ENCODE assay signal across 1 cellular context in the genomic region with DNA sequence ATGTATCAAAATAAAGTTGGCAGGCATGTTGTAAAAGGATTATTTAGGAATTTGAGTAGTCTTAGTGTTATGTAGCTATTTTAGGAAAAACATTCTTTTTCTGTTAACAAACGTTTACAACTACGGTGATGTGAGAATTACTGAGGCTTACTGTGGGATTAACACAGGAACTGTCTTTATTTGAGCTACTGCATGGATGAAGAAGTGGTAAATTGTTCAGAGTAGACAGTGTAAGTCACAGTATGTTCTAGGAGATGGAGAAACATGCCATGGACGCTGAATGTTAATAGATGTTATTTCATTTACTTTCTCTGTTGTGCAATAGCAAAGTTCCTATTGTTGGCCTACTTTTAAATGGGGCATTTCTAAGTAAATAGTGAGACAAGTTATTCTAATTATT.
TF ChIP-seq lines count a peak whose summit lies in the region.

No MANE protein-coding gene starts in this region.

TF ChIP-seq in HCT116, 20 proteins besides CTCF, POLR2A, EP300 and RAD21 (continued from another document):
- TF ChIP-seq, protein P1, sequence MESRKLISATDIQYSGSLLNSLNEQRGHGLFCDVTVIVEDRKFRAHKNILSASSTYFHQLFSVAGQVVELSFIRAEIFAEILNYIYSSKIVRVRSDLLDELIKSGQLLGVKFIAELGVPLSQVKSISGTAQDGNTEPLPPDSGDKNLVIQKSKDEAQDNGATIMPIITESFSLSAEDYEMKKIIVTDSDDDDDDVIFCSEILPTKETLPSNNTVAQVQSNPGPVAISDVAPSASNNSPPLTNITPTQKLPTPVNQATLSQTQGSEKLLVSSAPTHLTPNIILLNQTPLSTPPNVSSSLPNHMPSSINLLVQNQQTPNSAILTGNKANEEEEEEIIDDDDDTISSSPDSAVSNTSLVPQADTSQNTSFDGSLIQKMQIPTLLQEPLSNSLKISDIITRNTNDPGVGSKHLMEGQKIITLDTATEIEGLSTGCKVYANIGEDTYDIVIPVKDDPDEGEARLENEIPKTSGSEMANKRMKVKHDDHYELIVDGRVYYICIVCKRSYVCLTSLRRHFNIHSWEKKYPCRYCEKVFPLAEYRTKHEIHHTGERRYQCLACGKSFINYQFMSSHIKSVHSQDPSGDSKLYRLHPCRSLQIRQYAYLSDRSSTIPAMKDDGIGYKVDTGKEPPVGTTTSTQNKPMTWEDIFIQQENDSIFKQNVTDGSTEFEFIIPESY (IDR thresholded peaks at IDR 0.05; ENCODE audit: extremely low read depth, insufficient replicate concordance, low read length) = no peak
- TF ChIP-seq, protein P2, sequence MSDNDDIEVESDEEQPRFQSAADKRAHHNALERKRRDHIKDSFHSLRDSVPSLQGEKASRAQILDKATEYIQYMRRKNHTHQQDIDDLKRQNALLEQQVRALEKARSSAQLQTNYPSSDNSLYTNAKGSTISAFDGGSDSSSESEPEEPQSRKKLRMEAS (IDR thresholded peaks at IDR 0.05) = no peak
- TF ChIP-seq ZFX (IDR thresholded peaks at IDR 0.05) = no peak
